Comparison of ENCODE assay signal across 8 cellular contexts in the genomic region with DNA sequence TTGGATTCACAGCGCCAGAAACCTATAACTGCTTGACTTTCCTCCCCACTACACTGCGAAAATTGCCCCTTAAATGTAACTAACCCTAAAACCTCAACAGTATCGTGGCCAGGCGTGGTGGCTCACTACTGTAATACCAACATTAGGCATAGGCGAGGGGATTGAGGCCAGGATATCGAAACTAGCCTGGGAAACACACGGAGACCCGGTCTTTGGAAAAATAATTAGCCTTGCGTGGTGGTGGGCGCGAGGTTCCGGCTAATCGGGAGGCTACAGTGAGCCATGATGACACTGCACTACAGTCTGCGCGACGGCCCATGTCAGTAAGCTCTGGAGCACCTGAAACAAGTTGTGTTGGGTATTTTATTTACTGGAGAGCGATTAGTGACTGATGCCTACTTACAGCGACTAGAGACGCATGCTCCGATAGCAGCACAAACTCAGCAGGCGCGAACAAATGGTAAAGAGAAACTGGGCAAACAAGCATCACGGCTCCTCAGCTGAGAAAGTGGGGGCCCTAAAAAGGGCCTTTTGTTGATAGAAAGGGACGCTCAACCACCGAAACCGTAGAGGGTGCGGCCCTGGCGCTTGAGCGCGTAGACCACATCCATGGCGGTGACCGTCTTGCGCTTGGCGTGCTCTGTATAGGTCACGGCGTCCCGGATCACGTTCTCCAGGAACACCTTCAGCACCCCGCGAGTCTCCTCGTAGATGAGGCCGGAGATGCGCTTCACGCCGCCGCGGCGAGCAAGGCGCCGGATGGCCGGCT.
A peak's percentile ranks its signal among the peaks of the same experiment; 100 is the strongest.
DNase-seq lines count a peak whose midpoint lies in the region; ATAC-seq and TF ChIP-seq lines count a peak whose summit lies in the region.
"Not testable (repeated sequence)": the region's sequence is repeated elsewhere in the genome, so short reads cannot be mapped to it uniquely, and the experiment has no call there.

No MANE protein-coding gene starts in this region.

- peak overlapping the region; percentile 94 to 99 (median 99) for H3K27ac Mint-ChIP-seq in naive B cell

- H3K4me1 ChIP-seq in transverse colon: peaks cover 0 to 29% (median 11%) of the 10 kb centered on the region in 4 donors

- DNase-seq in HT-29 (ENCODE audit: low spot score) (peak; percentile 65), RPMI7951 (ENCODE audit: low read depth) (peak; percentile 62), fibroblast of mammary gland (ENCODE audit: low read depth) (peak; percentile 30), naive B cell (peak; percentile 78), transverse colon (peak; percentile 44)
- DNase-seq in activated naive CD4-positive, alpha-beta T cell treated with Interleukin-2 at 50 U/mL for 16 hours: peak; percentile 41

- ATAC-seq in GM21825 (IDR thresholded peaks at IDR 0.05; ENCODE audit: unreplicated experiment) (peak; percentile 63), naive B cell (ENCODE audit: low read depth in 2 of 2) (peak; percentile 79 to 82)

- intact Hi-C loops in transverse colon (cut with DNase I; ENCODE audit: low total_unique reads): not testable (repeated sequence)

- in situ Hi-C loops in transverse colon (cut with MboI; ENCODE audit: low pct_ligation_motif_present in 1 of 4, low pct_unique_long_range_greater_than_20kb in 1 of 4, low sequenced_read_pairs in 3 of 4): not testable (repeated sequence)

- peak overlapping the region; percentile 84 to 98 (median 96) for H3K4me3 Mint-ChIP-seq in naive B cell

- TF ChIP-seq POLR2A in transverse colon (IDR thresholded peaks at IDR 0.05): peak; percentile 50

- TF ChIP-seq EP300 in transverse colon (IDR thresholded peaks at IDR 0.05; ENCODE audit: low read depth): not testable (repeated sequence)

- H3K27me3 Mint-ChIP-seq in naive B cell: not testable (repeated sequence)

- H3K4me1 Mint-ChIP-seq in naive B cell: peaks cover 26 to 47% (median 30%) of the 10 kb centered on the region in 3 donors

- peak overlapping the region; percentile 83 to 91 (median 85) for H3K27ac ChIP-seq in transverse colon

- TF ChIP-seq CTCF in GM12875 (IDR thresholded peaks at IDR 0.05; ENCODE audit: borderline replicate concordance, insufficient read depth, low read depth, low read length); fibroblast of mammary gland (conservative IDR thresholded peaks at IDR 0.05; ENCODE audit: control insufficient read depth, insufficient read depth, low read depth, low read length); transverse colon (IDR thresholded peaks at IDR 0.05): not testable (repeated sequence)

- not testable (repeated sequence) for H3K27me3 ChIP-seq in transverse colon

- peak overlapping the region; percentile 60 for H3K4me3 ChIP-seq in GM12875 (ENCODE audit: low read depth, low read length)
- peak overlapping the region; percentile 75 for H3K4me3 ChIP-seq in fibroblast of mammary gland (ENCODE audit: control insufficient read depth, low read depth, low read length)
- peak overlapping the region; percentile 32 to 67 (median 50) for H3K4me3 ChIP-seq in transverse colon

- peaks cover 0 to 18% (median 3%) of the 10 kb centered on the region in 7 donors for H3K9me3 Mint-ChIP-seq in naive B cell

- not testable (repeated sequence) for H3K36me3 ChIP-seq in transverse colon

- H3K36me3 Mint-ChIP-seq in naive B cell: peaks cover 5 to 22% of the 10 kb centered on the region in 2 donors

- WGBS in transverse colon (ENCODE audit: low coverage in 1 of 2), 2 donors: 9 to 32% methylated on average over 5 to 34 of the region's 51 CpGs

- H3K9me3 ChIP-seq in transverse colon: not testable (repeated sequence)

Comparison
In these comparisons a context has a peak if more than half of its experiments do, and no peak if none do; other contexts are left out.
1. Peak in every context shown above with its lines: DNase-seq, ATAC-seq, H3K4me3 ChIP-seq and H3K27ac ChIP-seq.